Comparison of ENCODE assay signal across 8 cellular contexts in the genomic region with DNA sequence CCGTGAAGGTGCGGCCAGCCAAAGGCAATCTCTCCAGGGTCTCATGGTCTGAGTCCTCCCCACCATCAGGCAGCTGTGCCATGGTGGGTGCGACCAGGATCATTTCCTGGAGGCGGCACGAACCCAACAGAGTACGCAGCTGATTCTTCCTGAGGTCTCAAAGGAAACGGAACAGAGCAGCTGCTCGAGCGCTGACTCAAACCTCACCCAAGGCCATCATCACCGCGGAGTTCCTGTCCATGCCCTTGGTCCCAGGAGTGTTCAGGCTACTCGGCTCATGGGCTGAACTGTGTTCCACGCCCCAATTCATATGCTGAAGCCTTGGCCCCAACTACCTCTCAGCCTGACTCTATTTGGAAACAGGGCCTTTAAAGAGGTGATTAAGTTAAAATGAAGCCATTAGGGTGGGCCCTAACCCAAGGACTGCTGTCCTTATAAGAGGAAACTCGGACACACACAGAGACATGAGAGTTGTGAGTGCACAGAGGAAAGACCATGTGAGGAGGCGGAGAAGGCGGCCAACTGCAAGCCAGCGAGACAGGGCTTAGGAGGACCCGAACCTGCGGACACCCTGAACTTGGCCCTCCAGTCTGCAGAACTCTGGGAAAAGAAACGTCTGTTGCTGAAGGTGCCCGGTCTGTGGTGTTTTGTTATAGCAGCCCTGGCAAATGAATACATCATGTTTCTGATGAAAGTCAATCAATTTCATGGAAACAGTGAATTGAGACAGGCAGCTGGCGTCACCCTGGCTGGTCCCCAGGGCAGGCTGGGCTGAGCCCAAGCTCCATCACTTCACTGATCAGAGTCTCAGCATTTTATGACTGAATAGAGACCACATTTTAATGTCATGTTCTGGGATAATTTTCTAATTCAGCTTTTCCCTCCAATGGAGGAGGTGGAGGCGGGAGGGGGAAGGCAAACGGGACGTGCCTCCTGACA. TPM values are rescaled to one million over a fixed set of nuclear protein-coding genes. Genes with fewer than 3 reads are reported as not detected.
DNase-seq lines count a peak whose midpoint lies in the region; TF ChIP-seq lines count a peak whose summit lies in the region.

No MANE protein-coding gene starts in this region.

- H3K4me1 Mint-ChIP-seq in HFFc6 (ENCODE audit: low read depth) (peaks cover 58% of the 10 kb centered on the region), brain (peaks cover 67% of the 10 kb centered on the region)

- peak overlapping the region; percentile 34; the same call in 1 of the 2 replicates for H3K4me3 Mint-ChIP-seq in HFFc6
- peak overlapping the region; percentile 2 to 74 (median 64) for H3K4me3 Mint-ChIP-seq in brain

- H3K9me3 Mint-ChIP-seq in HFFc6: no peaks in the 10 kb centered on the region
- H3K9me3 Mint-ChIP-seq in brain: no peaks in the 10 kb centered on the region

- H3K27me3 ChIP-seq in BE2C (no peaks in the 10 kb centered on the region), muscle layer of duodenum (ENCODE audit: low read depth, low read length) (no peaks in the 10 kb centered on the region)

- TF ChIP-seq CTCF in BE2C (IDR thresholded peaks at IDR 0.05; ENCODE audit: low read depth, low read length) (no peak), HFFc6 (IDR thresholded peaks at IDR 0.05) (no peak), brain (conservative IDR thresholded peaks at IDR 0.05) (no peak)

- DNase-seq in BE2C (no peak), HFFc6 (no peak)
- no peak for DNase-seq in activated T-cell treated with anti-CD3 and anti-CD28 coated beads, Interleukin-2, amount 50 U/mL, for 48 hours
- DNase-seq in activated CD4-positive, alpha-beta T cell treated with anti-CD3 and anti-CD28 coated beads for 48 hours: no peak
- no peak for DNase-seq in activated effector memory CD4-positive, alpha-beta T cell treated with Interleukin-2 at 50 U/mL for 16 hours
- no peak for DNase-seq in activated naive CD4-positive, alpha-beta T cell treated with anti-CD3 and anti-CD28 coated beads, Interleukin-2, amount 50 U/mL, for 16 hours

- H3K27me3 Mint-ChIP-seq in HFFc6 (ENCODE audit: insufficient read depth) (peaks cover 4% of the 10 kb centered on the region), brain (peaks cover 3% of the 10 kb centered on the region)

- H3K4me1 ChIP-seq in BE2C (peaks cover 39% of the 10 kb centered on the region), muscle layer of duodenum (ENCODE audit: control insufficient read depth in 1 of 2, insufficient read depth in 2 of 2, low read length in 2 of 2) (peaks cover 0 to 56% of the 10 kb centered on the region in 2 donors)

- peak overlapping the region; percentile 69 for H3K27ac ChIP-seq in muscle layer of duodenum (ENCODE audit: low read length)

- no peak overlapping the region for H3K27ac Mint-ChIP-seq in HFFc6
- H3K27ac Mint-ChIP-seq in brain: peak overlapping the region; percentile 91 to 100 (median 95)

- no peaks in the 10 kb centered on the region for H3K9me3 ChIP-seq in BE2C
- H3K9me3 ChIP-seq in muscle layer of duodenum (ENCODE audit: control insufficient read depth in 1 of 2, low read length in 2 of 2): no peaks in the 10 kb centered on the region

- H3K4me3 ChIP-seq in BE2C (ENCODE audit: low read depth, low read length): peak overlapping the region; percentile 38
- H3K4me3 ChIP-seq in muscle layer of duodenum (ENCODE audit: low read depth in 1 of 2, low read length in 2 of 2): no peak overlapping the region

- H3K36me3 Mint-ChIP-seq in HFFc6 (ENCODE audit: low read depth) (peaks cover 6% of the 10 kb centered on the region; the same call in 1 of the 2 replicates), brain (peaks cover 9% of the 10 kb centered on the region)

- peaks cover 13% of the 10 kb centered on the region for H3K36me3 ChIP-seq in BE2C
- H3K36me3 ChIP-seq in muscle layer of duodenum (ENCODE audit: control insufficient read depth in 1 of 2, insufficient read depth in 2 of 2, low read length in 2 of 2): no peaks in the 10 kb centered on the region

RNA-seq across cellular contexts. Expression of a gene that starts 13.7 kb away (rescaled TPM):
- 240 TPM for polyA plus RNA-seq in BE2C (2012; ENCODE audit: insufficient read depth, insufficient read length, low read depth)
- 100 to 1,000 TPM; 180 to 259 (median 192) TPM for total RNA-seq in HFFc6 (2021; fragmentation: NEBNext Ultra II Directional; extraction: Animal tissue kit (Norgen Biotek cat#: 25700))
- polyA plus RNA-seq in brain (ENCODE audit: insufficient read depth, low read depth, low replicate concordance): 119 TPM

RNA-seq across cellular contexts. Expression of a gene that starts 29.4 kb away (rescaled TPM):
- polyA plus RNA-seq in BE2C (2012; ENCODE audit: insufficient read depth, insufficient read length, low read depth): 93.3 TPM
- total RNA-seq in HFFc6 (2021; fragmentation: NEBNext Ultra II Directional; extraction: Animal tissue kit (Norgen Biotek cat#: 25700)): 10 to 100 TPM; 32.9 to 44.3 (median 37.3) TPM
- polyA plus RNA-seq in brain (ENCODE audit: insufficient read depth, low read depth, low replicate concordance): 29.4 TPM

RNA-seq across cellular contexts. Expression of a gene that starts 29.6 kb away (rescaled TPM):
- 18.0 TPM for polyA plus RNA-seq in BE2C (2012; ENCODE audit: insufficient read depth, insufficient read length, low read depth)
- 10 to 100 TPM; 30.1 to 32.8 (median 31.1) TPM for total RNA-seq in HFFc6 (2021; fragmentation: NEBNext Ultra II Directional; extraction: Animal tissue kit (Norgen Biotek cat#: 25700))
- 46.2 TPM for polyA plus RNA-seq in brain (ENCODE audit: insufficient read depth, low read depth, low replicate concordance)

RNA-seq across cellular contexts. Expression of a gene that starts 40.1 kb away (rescaled TPM):
- polyA plus RNA-seq in BE2C (2012; ENCODE audit: insufficient read depth, insufficient read length, low read depth): 297 TPM
- total RNA-seq in HFFc6 (2021; fragmentation: NEBNext Ultra II Directional; extraction: Animal tissue kit (Norgen Biotek cat#: 25700)): 100 to 1,000 TPM; 179 to 220 (median 215) TPM
- polyA plus RNA-seq in brain (ENCODE audit: insufficient read depth, low read depth, low replicate concordance): 112 TPM

RNA-seq across cellular contexts. Expression of a gene that starts 40.9 kb away (rescaled TPM):
- 7.5 TPM for polyA plus RNA-seq in BE2C (2012; ENCODE audit: insufficient read depth, insufficient read length, low read depth)
- total RNA-seq in HFFc6 (2021; fragmentation: NEBNext Ultra II Directional; extraction: Animal tissue kit (Norgen Biotek cat#: 25700)): 10 to 100 TPM; 16.1 to 23.4 (median 20.7) TPM
- polyA plus RNA-seq in brain (ENCODE audit: insufficient read depth, low read depth, low replicate concordance): 13.7 TPM
